In genomic region chr3:52480768-52481715, GRCh38 we compare ENCODE assay signal across 17 cellular contexts. TPM values are rescaled to one million over a fixed set of nuclear protein-coding genes. Genes with fewer than 3 reads are reported as not detected.
DNase-seq lines count a peak whose midpoint lies in the region; ATAC-seq and TF ChIP-seq lines count a peak whose summit lies in the region.
"Had no signal": no experiment of that assay in that cellular context is flagged by ENCODE, and none has a peak within 500 bp of the region (broad histone marks: within the 10 kb centered on the region; RNA-seq: fewer than 3 reads in every experiment).

No MANE protein-coding gene starts in this region.

- TF ChIP-seq CTCF in endothelial cell (IDR thresholded peaks at IDR 0.05; ENCODE audit: unreplicated experiment) = no peak

- H3K27ac Mint-ChIP-seq in endothelial cell (ENCODE audit: unreplicated experiment) = peak overlapping the region; percentile 43
- H3K27ac Mint-ChIP-seq in T-cell = no peak overlapping the region
- H3K27ac Mint-ChIP-seq: activated naive CD4-positive, alpha-beta T cell treated with anti-CD3 and anti-CD28 coated beads for 36 hours had no signal

- H3K9me3 Mint-ChIP-seq in endothelial cell (ENCODE audit: unreplicated experiment) = no peaks in the 10 kb centered on the region
- H3K9me3 Mint-ChIP-seq in T-cell = no peaks in the 10 kb centered on the region
- H3K9me3 Mint-ChIP-seq: activated naive CD4-positive, alpha-beta T cell treated with anti-CD3 and anti-CD28 coated beads for 36 hours had no signal

- ATAC-seq in sciatic nerve (peak; percentile 63), GM21786 (IDR thresholded peaks at IDR 0.05; ENCODE audit: unreplicated experiment) (no peak), T-cell (replicated peaks in 1 of 4) (no peak)
- ATAC-seq: esophagus mucosa had no signal

- peaks cover 64% of the 10 kb centered on the region for H3K36me3 Mint-ChIP-seq in endothelial cell (ENCODE audit: low read depth, unreplicated experiment)
- peaks cover 33% of the 10 kb centered on the region for H3K36me3 Mint-ChIP-seq in T-cell

- DNase-seq in NCI-H1694 treated with DMSO at 0.1 percent for 48 hours (lab: John Stamatoyannopoulos, UW) (peak; percentile 53), NCI-H1694 (lab: John Stamatoyannopoulos, UW) (no peak), NCI-H524 treated with DMSO at 0.1 percent for 48 hours (lab: John Stamatoyannopoulos, UW) (peak; percentile 5), endothelial cell (ENCODE audit: low spot score) (no peak), sciatic nerve (ENCODE audit: low spot score) (no peak), DMS53 (lab: John Stamatoyannopoulos, UW) (no peak), T-cell (no peak)
- DNase-seq: activated CD4-positive, alpha-beta T cell treated with anti-CD3 and anti-CD28 coated beads, Interleukin-2, amount 50 U/mL, for 1 hour; activated naive CD4-positive, alpha-beta T cell treated with anti-CD3 and anti-CD28 coated beads for 36 hours; activated T-cell treated with anti-CD3 and anti-CD28 coated beads for 4 hours; DMS153; small intestine; stimulated activated CD4-positive, alpha-beta T cell treated with anti-CD3 and anti-CD28 coated beads, Interleukin-4, amount 100 ng/mL, for 24 hours; SW 1271 had no signal

- H3K4me1 Mint-ChIP-seq in endothelial cell (ENCODE audit: unreplicated experiment) (peaks cover 29% of the 10 kb centered on the region), T-cell (no peaks in the 10 kb centered on the region)

- H3K4me3 Mint-ChIP-seq in endothelial cell (ENCODE audit: unreplicated experiment) (peak overlapping the region; percentile 68), T-cell (no peak overlapping the region)
- H3K4me3 Mint-ChIP-seq: activated naive CD4-positive, alpha-beta T cell treated with anti-CD3 and anti-CD28 coated beads for 36 hours had no signal

- H3K27me3 Mint-ChIP-seq in endothelial cell (ENCODE audit: unreplicated experiment) (peaks cover 15% of the 10 kb centered on the region), T-cell (no peaks in the 10 kb centered on the region)

- POLR2A ChIA-PET in T-cell (lab: Charles Lee) = no interaction called here

- CTCF ChIA-PET in T-cell (lab: Charles Lee) = no interaction called here

- intact Hi-C loops in sciatic nerve (cut with DNase I) = no loop called here

RNA-seq across cellular contexts. Expression of gene STAB1, which starts 14.1 kb away (rescaled TPM):
- total RNA-seq in endothelial cell (ENCODE audit: unreplicated experiment) = 866 TPM
- total RNA-seq in sciatic nerve = 256 TPM
- total RNA-seq in T-cell = 1 to 10 TPM in 4 of 5 donors, under 1 TPM in 1; 0.38 to 2.2 (median 1.7) TPM

RNA-seq across cellular contexts. Expression of gene NISCH, which starts 25.6 kb away (rescaled TPM):
- total RNA-seq in endothelial cell (ENCODE audit: unreplicated experiment) (261 TPM), sciatic nerve (163 TPM), T-cell (100 to 1,000 TPM; 152 to 171 (median 157) TPM)

RNA-seq across cellular contexts. Expression of gene TNNC1, which starts 27.2 kb away (rescaled TPM):
- total RNA-seq in endothelial cell (ENCODE audit: unreplicated experiment) (0.67 TPM), sciatic nerve (205 TPM), T-cell (1 to 10 TPM; 2.8 to 8.8 (median 4.5) TPM)
- total RNA-seq: glomerular endothelial cell had no signal

RNA-seq across cellular contexts. Expression of gene SEMA3G, which starts 36.1 kb away (rescaled TPM):
- total RNA-seq in endothelial cell (ENCODE audit: unreplicated experiment) (175 TPM), sciatic nerve (38.3 TPM), T-cell (1 to 10 TPM in 4 of 5 donors, under 1 TPM in 1; 0.75 to 1.9 (median 1.4) TPM)
- total RNA-seq: activated naive CD4-positive, alpha-beta T cell treated with anti-CD3 and anti-CD28 coated beads for 36 hours had no signal

RNA-seq across cellular contexts. Expression of gene NT5DC2, which starts 52.6 kb away (rescaled TPM):
- total RNA-seq in endothelial cell (ENCODE audit: unreplicated experiment) (252 TPM), sciatic nerve (78.3 TPM), T-cell (10 to 100 TPM in 2 of 5 donors, 1 to 10 TPM in 3; 1.9 to 10.9 (median 7.4) TPM)

Comparison
In these comparisons a context has a peak if more than half of its experiments do, and no peak if none do; other contexts are left out.
1. DNase-seq: peak in NCI-H1694 treated with DMSO at 0.1 percent for 48 hours (single experiment) and NCI-H524 treated with DMSO at 0.1 percent for 48 hours (single experiment); none in NCI-H1694 (single experiment), endothelial cell (single experiment), sciatic nerve (single experiment), DMS53 (single experiment) and T-cell (0 of 34).
2. RNA of gene STAB1, which starts 14.1 kb away (total RNA-seq): 866 TPM in endothelial cell (single experiment) and 256 TPM in sciatic nerve (single experiment); 0.38 to 2.2 TPM in T-cell; every median in the first group is over 10 times any median in the second.
3. RNA of gene TNNC1, which starts 27.2 kb away (total RNA-seq): 205 TPM in sciatic nerve (single experiment); 2.8 to 8.8 TPM in T-cell and 0.67 TPM in endothelial cell (single experiment); every median in the first group is over 10 times any median in the second.